ENCODE assay signal across 8 cellular contexts in the genomic region with DNA sequence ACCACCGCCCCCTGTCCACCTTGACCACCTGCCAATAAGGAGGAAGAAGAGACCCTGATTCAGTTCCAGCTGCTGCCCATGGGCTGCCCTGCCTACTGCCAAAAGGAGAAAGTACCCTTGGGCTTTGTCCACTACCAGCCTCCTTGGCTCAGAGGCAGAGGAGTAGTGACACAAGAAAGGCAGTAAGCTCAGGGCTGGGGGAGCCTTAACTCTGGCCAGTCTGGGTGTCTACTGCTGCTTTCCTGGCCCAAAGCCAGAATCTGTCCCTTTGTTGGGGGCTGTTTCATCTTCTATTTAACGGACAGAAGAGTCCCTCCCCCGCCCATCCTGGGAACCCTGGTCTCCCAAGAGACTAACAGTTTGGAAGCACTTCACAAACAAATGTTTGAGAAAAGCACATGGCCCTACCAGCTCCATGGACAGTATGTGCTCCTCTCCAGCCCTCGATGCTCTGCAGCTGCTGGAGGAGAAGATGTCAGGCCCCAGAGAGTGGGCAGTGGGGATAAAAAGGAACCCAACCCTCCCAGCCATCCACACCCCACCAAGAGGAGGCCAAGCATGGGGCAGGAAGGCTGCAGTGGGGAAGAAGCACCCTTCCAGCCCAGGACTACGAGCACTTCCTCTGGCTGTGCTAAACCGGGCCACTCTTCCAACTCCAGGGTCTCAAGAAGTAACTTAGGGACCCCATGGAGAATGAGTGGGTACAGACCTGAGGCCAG. TPM values are rescaled to one million over a fixed set of nuclear protein-coding genes. Genes with fewer than 3 reads are reported as not detected.
A peak's percentile ranks its signal among the peaks of the same experiment; 100 is the strongest.
DNase-seq lines count a peak whose midpoint lies in the region; ATAC-seq and TF ChIP-seq lines count a peak whose summit lies in the region.
"Had no signal": no experiment of that assay in that cellular context is flagged by ENCODE, and none has a peak within 500 bp of the region (broad histone marks: within the 10 kb centered on the region; RNA-seq: fewer than 3 reads in every experiment).

No MANE protein-coding gene starts in this region.

- peaks cover 46% of the 10 kb centered on the region for H3K79me2 ChIP-seq in smooth muscle cell (ENCODE audit: low read depth)

- peak overlapping the region; percentile 99 for H3K4me2 ChIP-seq in smooth muscle cell

- no peak overlapping the region for H2AFZ ChIP-seq in smooth muscle cell (ENCODE audit: low read depth)

- peaks cover 7% of the 10 kb centered on the region for H3F3A ChIP-seq in smooth muscle cell (ENCODE audit: low read depth)

- peaks cover 18% of the 10 kb centered on the region for H3K4me1 ChIP-seq in smooth muscle cell (ENCODE audit: low read depth)

- CTCF ChIA-PET in T-cell (lab: Charles Lee) = interaction anchor here in 1 of 2 donors (0.6 to 3.0 kb wide), 2 partner anchors 17 kb away, joined by 4 to 13 read pairs; a partner anchor contains a TSS

- ATAC-seq in T-cell (replicated peaks in 1 of 4) = no peak

- H3K9me3 Mint-ChIP-seq in T-cell = no peaks in the 10 kb centered on the region

- no peaks in the 10 kb centered on the region for H3K9me3 ChIP-seq in smooth muscle cell (replicated peaks; ENCODE audit: low read depth)

- H3K9ac ChIP-seq in smooth muscle cell (ENCODE audit: low read depth) = peak overlapping the region; percentile 96

- H3K27ac ChIP-seq in smooth muscle cell (ENCODE audit: low read depth) = peak overlapping the region; percentile 96

- WGBS in smooth muscle cell (ENCODE audit: low lambda C conversion rate) = 88% methylated on average over 6 of the region's 6 CpGs

- no peaks in the 10 kb centered on the region for H3K27me3 Mint-ChIP-seq in T-cell

- POLR2A ChIA-PET in T-cell (lab: Charles Lee) = interaction anchor here (0.6 to 1.8 kb wide), 4 partner anchors 20 to 68 kb away, joined by 3 to 9 read pairs (median 4); a partner anchor contains a TSS

- H3K4me3 ChIP-seq in H7 (ENCODE audit: insufficient read depth, low read depth, low read length) (peak overlapping the region; percentile 67), fibroblast of villous mesenchyme (ENCODE audit: low read depth, low read length) (peak overlapping the region; percentile 76), smooth muscle cell (peak overlapping the region; percentile 99)

- H3K36me3 Mint-ChIP-seq in T-cell = peaks cover 33% of the 10 kb centered on the region

- peaks cover 47 to 64% (median 51%) of the 10 kb centered on the region in 3 donors for H3K4me1 Mint-ChIP-seq in T-cell

- peaks cover 8% of the 10 kb centered on the region for H4K20me1 ChIP-seq in smooth muscle cell (ENCODE audit: low read depth)

- TF ChIP-seq CTCF in fibroblast of villous mesenchyme (IDR thresholded peaks at IDR 0.05; ENCODE audit: insufficient read depth, low read depth, low read length) = no peak
- no peak for TF ChIP-seq CTCF in smooth muscle cell (IDR thresholded peaks at IDR 0.05; ENCODE audit: borderline replicate concordance, insufficient read depth, poor library complexity, severe bottlenecking)

- peak overlapping the region; percentile 81 to 99 (median 97) for H3K4me3 Mint-ChIP-seq in T-cell

- H3K27me3 ChIP-seq in H7 (ENCODE audit: control insufficient read depth, insufficient read depth, low read length) = no peaks in the 10 kb centered on the region
- no peaks in the 10 kb centered on the region for H3K27me3 ChIP-seq in smooth muscle cell (ENCODE audit: low read depth)

- H3K36me3 ChIP-seq in H7 (replicated peaks; ENCODE audit: control insufficient read depth, insufficient read depth, low read length) (peaks cover 23% of the 10 kb centered on the region), smooth muscle cell (ENCODE audit: low read depth) (peaks cover 11% of the 10 kb centered on the region)

- no peak for DNase-seq in H7
- no peak for DNase-seq in T-cell
- DNase-seq in fibroblast of villous mesenchyme (ENCODE audit: low read depth) = peak; percentile 7
- no peak for DNase-seq in smooth muscle cell (lab: John Stamatoyannopoulos, UW; ENCODE audit: unreplicated experiment)
- DNase-seq in superior temporal gyrus (ENCODE audit: extremely low spot score) = no peak
- DNase-seq in epidermal melanocyte (ENCODE audit: insufficient read length, low spot score) = no peak
- DNase-seq in stimulated activated naive CD4-positive, alpha-beta T cell treated with Interleukin-2 at 50 U/mL for 16 hours (lab: John Stamatoyannopoulos, UW) = no peak
- DNase-seq: stimulated activated CD4-positive, alpha-beta T cell treated with anti-CD3 and anti-CD28 coated beads, Interleukin-2, amount 100 ng/mL, for 24 hours had no signal

- H3K27ac Mint-ChIP-seq in T-cell = peak overlapping the region; percentile 71 to 78

RNA-seq across cellular contexts. Expression of a gene that starts 1.3 kb away (rescaled TPM):
- total RNA-seq in H7 (2014; rRNA removed; shearing (Covaris generic)) = 32.5 and 38.6 TPM in 2 replicates
- total RNA-seq in T-cell = 10 to 100 TPM; 52.5 to 72.9 (median 57.6) TPM
- 36.7 and 38.4 TPM in 2 replicates for total RNA-seq in fibroblast of villous mesenchyme
- total RNA-seq in smooth muscle cell = 44.1 and 58.1 TPM in 2 replicates
- 61.6 and 62.6 TPM in 2 replicates for polyA plus RNA-seq in smooth muscle cell

RNA-seq across cellular contexts. Expression of a gene that starts 1.4 kb away (rescaled TPM):
- 56.9 and 63.4 TPM in 2 replicates for total RNA-seq in H7 (2014; rRNA removed; shearing (Covaris generic))
- total RNA-seq in T-cell (100 to 1,000 TPM; 119 to 220 (median 194) TPM), fibroblast of villous mesenchyme (22.0 and 22.9 TPM in 2 replicates), smooth muscle cell (35.1 and 52.6 TPM in 2 replicates)
- 31.7 and 60.5 TPM in 2 replicates for polyA plus RNA-seq in smooth muscle cell

RNA-seq across cellular contexts. Expression of a gene that starts 9.4 kb away (rescaled TPM):
- 50.4 and 74.8 TPM in 2 replicates for total RNA-seq in H7 (2014; rRNA removed; shearing (Covaris generic))
- total RNA-seq in T-cell (10 to 100 TPM in 3 of 5 donors, 1 to 10 TPM in 2; 4.1 to 16.5 (median 13.0) TPM), fibroblast of villous mesenchyme (17.7 and 31.1 TPM in 2 replicates), smooth muscle cell (18.2 and 29.0 TPM in 2 replicates)
- polyA plus RNA-seq in smooth muscle cell = 41.3 and 50.3 TPM in 2 replicates

RNA-seq across cellular contexts. Expression of a gene that starts 17.1 kb away (rescaled TPM):
- 4.9 and 6.6 TPM in 2 replicates for total RNA-seq in H7 (2014; rRNA removed; shearing (Covaris generic))
- total RNA-seq in T-cell (1 to 10 TPM; 1.1 to 3.0 (median 1.8) TPM), fibroblast of villous mesenchyme (11.0 and 15.5 TPM in 2 replicates), smooth muscle cell (4.2 and 26.4 TPM in 2 replicates)
- 2.8 and 4.1 TPM in 2 replicates for polyA plus RNA-seq in smooth muscle cell

RNA-seq across cellular contexts. Expression of a gene that starts 17.1 kb away (rescaled TPM):
- 26.2 and 38.6 TPM in 2 replicates for total RNA-seq in H7 (2014; rRNA removed; shearing (Covaris generic))
- total RNA-seq in T-cell (10 to 100 TPM; 19.3 to 26.6 (median 21.3) TPM), fibroblast of villous mesenchyme (22.9 and 23.2 TPM in 2 replicates), smooth muscle cell (15.2 and 17.8 TPM in 2 replicates)
- polyA plus RNA-seq in smooth muscle cell = 8.8 and 9.6 TPM in 2 replicates
